In the genomic region with DNA sequence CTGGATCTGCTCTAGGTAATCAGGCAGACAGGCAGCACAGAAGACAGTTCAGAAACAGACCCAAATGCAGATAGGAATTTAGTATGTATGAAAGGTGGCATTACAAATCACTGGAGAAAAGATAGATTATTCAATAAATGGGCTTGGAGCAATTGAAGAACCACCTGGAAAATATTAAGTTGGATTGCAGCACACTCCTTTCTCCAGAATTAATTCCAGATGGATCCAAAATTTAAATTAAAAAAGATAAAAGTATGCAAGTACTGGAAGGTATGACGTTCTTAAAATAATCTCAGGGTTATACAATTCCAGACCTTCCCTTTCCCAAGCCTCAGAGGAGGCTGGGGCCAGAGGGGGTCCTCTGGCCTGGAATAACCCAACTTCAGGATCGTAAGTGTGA, we compare ENCODE assay signal across 22 cellular contexts. TPM values are rescaled to one million over a fixed set of nuclear protein-coding genes. Genes with fewer than 3 reads are reported as not detected.
DNase-seq lines count a peak whose midpoint lies in the region; ATAC-seq and TF ChIP-seq lines count a peak whose summit lies in the region.
"Had no signal": no experiment of that assay in that cellular context is flagged by ENCODE, and none has a peak within 500 bp of the region (broad histone marks: within the 10 kb centered on the region; RNA-seq: fewer than 3 reads in every experiment).

No MANE protein-coding gene starts in this region.

- H3K4me1 ChIP-seq in right cardiac atrium (ENCODE audit: control insufficient read depth, insufficient read depth, low read length), result peaks cover 9% of the 10 kb centered on the region
- H3K4me1 ChIP-seq in upper lobe of right lung, result peaks cover 15% of the 10 kb centered on the region

- peaks cover 10% of the 10 kb centered on the region for H3K4me1 Mint-ChIP-seq in mesothelial cell of epicardium

- H3K9me3 ChIP-seq in right cardiac atrium (ENCODE audit: control insufficient read depth, low read length), result no peaks in the 10 kb centered on the region
- H3K9me3 ChIP-seq in upper lobe of right lung, result no peaks in the 10 kb centered on the region
- H3K9me3 ChIP-seq in MG63, result no peaks in the 10 kb centered on the region
- H3K9me3 ChIP-seq: spleen had no signal

- H3K27ac ChIP-seq in right cardiac atrium (ENCODE audit: low read length) (no peak overlapping the region), upper lobe of right lung (peak overlapping the region; percentile 32)
- H3K27ac ChIP-seq: 22Rv1, parathyroid adenoma had no signal

- no peak overlapping the region for H3K4me3 Mint-ChIP-seq in mesothelial cell of epicardium

- H3K36me3 Mint-ChIP-seq in mesothelial cell of epicardium, result no peaks in the 10 kb centered on the region

- WGBS in right cardiac atrium, result 39% methylated on average over 2 of the region's 2 CpGs

- H3K4me3 ChIP-seq in right cardiac atrium (ENCODE audit: low read length) (no peak overlapping the region), upper lobe of right lung (no peak overlapping the region), MG63 (no peak overlapping the region)
- H3K4me3 ChIP-seq: spleen had no signal

- intact Hi-C loops in cardiac septum (cut with DNase I) (no loop called here), right cardiac atrium (cut with DNase I) (no loop called here), upper lobe of right lung (cut with DNase I) (no loop called here)

- no peaks in the 10 kb centered on the region for H3K9me3 Mint-ChIP-seq in mesothelial cell of epicardium
- H3K9me3 Mint-ChIP-seq: activated T-helper 2 cell treated with anti-CD3 and anti-CD28 coated beads, Interferon-gamma antibody, Interleukin-2, Interleukin-4, amounts not matched to agents 10 μg/mL and 5 μg/mL and 100 μg/mL, durations not matched to agents 14 hours and 24 hours and 36 hours had no signal

- H3K27me3 ChIP-seq in right cardiac atrium (ENCODE audit: control insufficient read depth, insufficient read depth) (no peaks in the 10 kb centered on the region), upper lobe of right lung (no peaks in the 10 kb centered on the region), MG63 (no peaks in the 10 kb centered on the region)

- H3K27ac Mint-ChIP-seq in mesothelial cell of epicardium, result peak overlapping the region; percentile 10
- H3K27ac Mint-ChIP-seq: activated T-helper 2 cell treated with anti-CD3 and anti-CD28 coated beads, Interferon-gamma antibody, Interleukin-2, Interleukin-4, amounts not matched to agents 10 μg/mL and 5 μg/mL and 100 μg/mL, durations not matched to agents 14 hours and 24 hours and 36 hours had no signal

- H3K27me3 Mint-ChIP-seq in mesothelial cell of epicardium (ENCODE audit: low read depth), result peaks cover 8% of the 10 kb centered on the region

- H3K36me3 ChIP-seq in upper lobe of right lung (no peaks in the 10 kb centered on the region), MG63 (no peaks in the 10 kb centered on the region; the same call in 1 of the 2 replicates)

- DNase-seq in cardiac septum (ENCODE audit: low spot score) (peak; percentile 39), right cardiac atrium (no peak), dedifferentiated amniotic fluid mesenchymal stem cell (ENCODE audit: extremely low spot score) (peak; percentile 58), mesothelial cell of epicardium (ENCODE audit: low spot score in 2 of 2, unreplicated experiment in 2 of 2) (no peak), upper lobe of right lung (no peak), MG63 (no peak), GM20000 (ENCODE audit: low spot score) (no peak)
- DNase-seq in activated CD4-positive, alpha-beta T cell treated with anti-CD3 and anti-CD28 coated beads for 4 hours, result no peak
- DNase-seq: caudate nucleus; DMS79; effector CD4-positive, alpha-beta T cell; foreskin melanocyte; Kasumi-1; NCI-H1436 treated with DMSO at 0.1 percent for 48 hours; NCI-H345; SHP77; spleen; trophoblast cell had no signal

- TF ChIP-seq CTCF in mesothelial cell of epicardium (IDR thresholded peaks at IDR 0.05; ENCODE audit: unreplicated experiment) (no peak), upper lobe of right lung (IDR thresholded peaks at IDR 0.05) (no peak), GM20000 (IDR thresholded peaks at IDR 0.05; ENCODE audit: extremely low read depth, missing control alignments) (no peak)

- ATAC-seq in right cardiac atrium (no peak), upper lobe of right lung (no peak)
- ATAC-seq: activated CD4-positive, CD25-positive, alpha-beta regulatory T cell treated with anti-CD3 and anti-CD28 coated beads, Interleukin-2, amount 50 U/mL, for 24 hours had no signal

RNA-seq across cellular contexts. Expression of a gene that starts 32.5 kb away (rescaled TPM):
- total RNA-seq in cardiac septum (4.8 TPM), right cardiac atrium (1 to 10 TPM; 1.1 to 1.8 (median 1.5) TPM), mesothelial cell of epicardium (0.31 to 0.45 TPM (median 0.42 TPM) in 3 replicates), upper lobe of right lung (12.0 TPM)
- polyA plus RNA-seq in right cardiac atrium, result 0.43 TPM
- total RNA-seq in MG63 (2014; rRNA removed; shearing (Covaris generic); ENCODE audit: low replicate concordance), result 5.5 and 6.3 TPM in 2 replicates

Comparison
In these comparisons a context has a peak if more than half of its experiments do, and no peak if none do; other contexts are left out.
1. DNase-seq: peak in cardiac septum (single experiment) and dedifferentiated amniotic fluid mesenchymal stem cell (single experiment); none in right cardiac atrium (0 of 3), mesothelial cell of epicardium (0 of 2), upper lobe of right lung (single experiment), activated CD4-positive, alpha-beta T cell treated with anti-CD3 and anti-CD28 coated beads for 4 hours (0 of 2), MG63 (single experiment) and GM20000 (single experiment).